8 cellular contexts compared by ENCODE assay signal in genomic region chr1:16980473-16981268, GRCh38.
DNase-seq lines count a peak whose midpoint lies in the region; ATAC-seq lines count a peak whose summit lies in the region.

MFAP2 (minus strand) TSS chr1:16980620; CDS start chr1:16978273, 2,347 bp downstream.

- peaks cover 9% of the 10 kb centered on the region for H3K4me1 Mint-ChIP-seq in activated naive CD8-positive, alpha-beta T cell (ENCODE audit: low read depth)
- peaks cover 8 to 19% of the 10 kb centered on the region in 2 donors for H3K4me1 Mint-ChIP-seq in stimulated activated naive B cell treated with anti-CD40 and anti-IgM and Interleukin-4, amounts not matched to agents 10 μg/mL and 1 μg/mL and 100 μg/mL, for 72 hours

- H3K4me3 ChIP-seq in iPS-11a (ENCODE audit: low read depth, low read length) = peak within 1 kb of the TSS; percentile 38

- H3K27me3 Mint-ChIP-seq in activated naive CD8-positive, alpha-beta T cell = peaks cover 12% of the 10 kb centered on the region
- peaks cover 30 to 35% of the 10 kb centered on the region in 2 donors for H3K27me3 Mint-ChIP-seq in stimulated activated naive B cell treated with anti-CD40 and anti-IgM and Interleukin-4, amounts not matched to agents 10 μg/mL and 1 μg/mL and 100 μg/mL, for 72 hours

- ATAC-seq in stimulated activated naive B cell treated with anti-CD40 and anti-IgM and Interleukin-4, amounts not matched to agents 10 μg/mL and 1 μg/mL and 100 μg/mL, for 72 hours (replicated peaks) = peak in 1 of 2 donors; percentile 51
- ATAC-seq in GM18519 (IDR thresholded peaks at IDR 0.05; ENCODE audit: low FRiP score, unreplicated experiment) (no peak), HG03571 (IDR thresholded peaks at IDR 0.05; ENCODE audit: unreplicated experiment) (no peak)

- H3K36me3 Mint-ChIP-seq in activated naive CD8-positive, alpha-beta T cell = no peaks in the 10 kb centered on the region
- H3K36me3 Mint-ChIP-seq in stimulated activated naive B cell treated with anti-CD40 and anti-IgM and Interleukin-4, amounts not matched to agents 10 μg/mL and 1 μg/mL and 100 μg/mL, for 72 hours = peaks cover 3 to 7% of the 10 kb centered on the region in 2 donors

- no peaks in the 10 kb centered on the region for H3K9me3 Mint-ChIP-seq in activated naive CD8-positive, alpha-beta T cell (ENCODE audit: low read depth)
- H3K9me3 Mint-ChIP-seq in stimulated activated naive B cell treated with anti-CD40 and anti-IgM and Interleukin-4, amounts not matched to agents 10 μg/mL and 1 μg/mL and 100 μg/mL, for 72 hours = no peaks in the 10 kb centered on the region

- H3K4me3 Mint-ChIP-seq in activated naive CD8-positive, alpha-beta T cell = peak within 1 kb of the TSS; percentile 85
- H3K4me3 Mint-ChIP-seq in stimulated activated naive B cell treated with anti-CD40 and anti-IgM and Interleukin-4, amounts not matched to agents 10 μg/mL and 1 μg/mL and 100 μg/mL, for 72 hours = peak within 1 kb of the TSS; percentile 61 to 69

- DNase-seq in NCI-H2227 (lab: John Stamatoyannopoulos, UW; ENCODE audit: unreplicated experiment) (peak; percentile 54), NCI-H2227 treated with DMSO at 0.1 percent for 48 hours (lab: John Stamatoyannopoulos, UW) (no peak), pons (ENCODE audit: low spot score) (no peak)
- DNase-seq in stimulated activated naive B cell treated with anti-CD40 and anti-IgM and Interleukin-4, amounts not matched to agents 10 μg/mL and 1 μg/mL and 100 μg/mL, for 72 hours = no peak

- H3K27ac Mint-ChIP-seq in activated naive CD8-positive, alpha-beta T cell = no peak within 1 kb of the TSS
- H3K27ac Mint-ChIP-seq in stimulated activated naive B cell treated with anti-CD40 and anti-IgM and Interleukin-4, amounts not matched to agents 10 μg/mL and 1 μg/mL and 100 μg/mL, for 72 hours = peak within 1 kb of the TSS; percentile 32
